12 cellular contexts compared by ENCODE assay signal in genomic region chr12:124715121-124715990, GRCh38.
DNase-seq lines count a peak whose midpoint lies in the region; ATAC-seq, FAIRE-seq and TF ChIP-seq lines count a peak whose summit lies in the region.
"Had no signal": no experiment of that assay in that cellular context is flagged by ENCODE, and none has a peak within 500 bp of the region (broad histone marks: within the 10 kb centered on the region; RNA-seq: fewer than 3 reads in every experiment).

No MANE protein-coding gene starts in this region.

- DNase-seq in SJSA1 (ENCODE audit: low read depth in 1 of 2, low spot score in 2 of 2) (no peak), keratinocyte (ENCODE audit: low read depth, low spot score) (no peak), mesothelial cell of epicardium (ENCODE audit: low spot score in 2 of 2, unreplicated experiment in 2 of 2) (no peak)
- DNase-seq in stimulated activated CD4-positive, alpha-beta T cell treated with anti-CD3 and anti-CD28 coated beads, Interleukin-12 subunit alpha, Interleukin-12 subunit beta, amount 100 ng/mL, for 4 hours = no peak
- DNase-seq: activated CD8-positive, alpha-beta memory T cell treated with anti-CD3 and anti-CD28 coated beads, Interleukin-2, amount 10 ng/mL, durations not matched to agents 7 days and 5 days; CD4-positive, alpha-beta memory T cell; occipital lobe had no signal

- H3K4me2 ChIP-seq in BLaER1 = peak overlapping the region; percentile 79
- H3K4me2 ChIP-seq in keratinocyte (ENCODE audit: control insufficient read depth, extremely low read depth, insufficient read depth, low read depth, low read length) = peak overlapping the region; percentile 6

- ATAC-seq in GM21381 (IDR thresholded peaks at IDR 0.05; ENCODE audit: unreplicated experiment) (no peak), GM21619 (IDR thresholded peaks at IDR 0.05; ENCODE audit: unreplicated experiment) (no peak)
- ATAC-seq: activated CD8-positive, alpha-beta memory T cell treated with anti-CD3 and anti-CD28 coated beads, Interleukin-2, amount 10 ng/mL, durations not matched to agents 7 days and 5 days had no signal

- WGBS in HUES64 = 71% methylated on average over 15 of the region's 15 CpGs

- H3K36me3 Mint-ChIP-seq in mesothelial cell of epicardium = no peaks in the 10 kb centered on the region
- H3K36me3 Mint-ChIP-seq: activated CD8-positive, alpha-beta memory T cell treated with anti-CD3 and anti-CD28 coated beads, Interleukin-2, amount 10 ng/mL, durations not matched to agents 7 days and 5 days; CD4-positive, alpha-beta memory T cell had no signal

- FAIRE-seq in keratinocyte (lab: Jason Lieb, UNC) = peak; percentile 13
- FAIRE-seq: GM18507 had no signal

- H3K9ac ChIP-seq in BLaER1 = 0 out of 2 replicates have a peak overlapping the region, but pooled peaks have one; percentile 5
- 0 out of 2 replicates have a peak overlapping the region, but pooled peaks have one; percentile 6 for H3K9ac ChIP-seq in HUES64 (ENCODE audit: low read depth, low read length)
- H3K9ac ChIP-seq in keratinocyte (ENCODE audit: control insufficient read depth, extremely low read depth, insufficient read depth, low read length) = peak overlapping the region; percentile 34

- H3K4me3 ChIP-seq in BLaER1 (no peak overlapping the region), HUES64 (ENCODE audit: low read length) (no peak overlapping the region), SJSA1 (no peak overlapping the region), keratinocyte (ENCODE audit: control insufficient read depth in 2 of 3, extremely low read depth in 1 of 3, insufficient read depth in 2 of 3, low read depth in 1 of 3, low read length in 3 of 3) (no peak overlapping the region)

- H3K9me3 ChIP-seq in BLaER1 (no peaks in the 10 kb centered on the region), HUES64 (ENCODE audit: insufficient read depth, low read depth, low read length) (no peaks in the 10 kb centered on the region), SJSA1 (replicated peaks) (no peaks in the 10 kb centered on the region), keratinocyte (ENCODE audit: control insufficient read depth, low read depth, low read length) (no peaks in the 10 kb centered on the region)

- H3K36me3 ChIP-seq in BLaER1 (no peaks in the 10 kb centered on the region), HUES64 (ENCODE audit: insufficient read depth, low read length) (no peaks in the 10 kb centered on the region), SJSA1 (no peaks in the 10 kb centered on the region), keratinocyte (ENCODE audit: control insufficient read depth in 2 of 2, extremely low read depth in 1 of 2, insufficient read depth in 2 of 2, low read length in 2 of 2) (no peaks in the 10 kb centered on the region)

- H3K9me3 Mint-ChIP-seq in mesothelial cell of epicardium = no peaks in the 10 kb centered on the region
- H3K9me3 Mint-ChIP-seq: CD4-positive, alpha-beta memory T cell had no signal

- peaks cover 26% of the 10 kb centered on the region for H3K4me1 Mint-ChIP-seq in mesothelial cell of epicardium

- H3K4me1 ChIP-seq in BLaER1 (peaks cover 51% of the 10 kb centered on the region), HUES64 (ENCODE audit: insufficient read depth, low read length) (peaks cover 8% of the 10 kb centered on the region), SJSA1 (replicated peaks) (peaks cover 41% of the 10 kb centered on the region), keratinocyte (ENCODE audit: control insufficient read depth, extremely low read depth, insufficient read depth, low read length) (peaks cover 27% of the 10 kb centered on the region)

- H3K4me3 Mint-ChIP-seq in mesothelial cell of epicardium = no peak overlapping the region
- H3K4me3 Mint-ChIP-seq: activated CD8-positive, alpha-beta memory T cell treated with anti-CD3 and anti-CD28 coated beads, Interleukin-2, amount 10 ng/mL, durations not matched to agents 7 days and 5 days had no signal

- peaks cover 2% of the 10 kb centered on the region for H3K27me3 Mint-ChIP-seq in mesothelial cell of epicardium (ENCODE audit: low read depth)
- H3K27me3 Mint-ChIP-seq: CD4-positive, alpha-beta memory T cell had no signal

- H3K27ac ChIP-seq in BLaER1 = peak overlapping the region; percentile 78
- no peak overlapping the region for H3K27ac ChIP-seq in HUES64 (ENCODE audit: low read depth, low read length)
- peak overlapping the region; percentile 10; the same call in 1 of the 2 replicates for H3K27ac ChIP-seq in SJSA1
- peak overlapping the region; percentile 2 for H3K27ac ChIP-seq in keratinocyte (ENCODE audit: control insufficient read depth, insufficient read depth, low read length)

- H3K9me1 ChIP-seq in keratinocyte (ENCODE audit: control insufficient read depth, extremely low read depth, insufficient read depth, low read length) = no peaks in the 10 kb centered on the region

- no peaks in the 10 kb centered on the region for H4K20me1 ChIP-seq in BLaER1
- no peaks in the 10 kb centered on the region for H4K20me1 ChIP-seq in keratinocyte (ENCODE audit: control insufficient read depth, extremely low read depth, insufficient read depth, low read length)

- peak overlapping the region; percentile 64 for H2AFZ ChIP-seq in keratinocyte (ENCODE audit: control insufficient read depth, low read length)

- H3K27ac Mint-ChIP-seq in mesothelial cell of epicardium = no peak overlapping the region
- H3K27ac Mint-ChIP-seq: activated CD8-positive, alpha-beta memory T cell treated with anti-CD3 and anti-CD28 coated beads, Interleukin-2, amount 10 ng/mL, durations not matched to agents 7 days and 5 days had no signal

- TF ChIP-seq CTCF in keratinocyte (optimal IDR thresholded peaks at IDR 0.05 in 1 of 3, IDR thresholded peaks at IDR 0.05 in 1 of 3, conservative IDR thresholded peaks at IDR 0.05 in 1 of 3; ENCODE audit: extremely low read depth in 1 of 3, insufficient read depth in 2 of 3, low read length in 3 of 3) (no peak), mesothelial cell of epicardium (IDR thresholded peaks at IDR 0.05; ENCODE audit: unreplicated experiment) (no peak)

- dilution Hi-C loops in keratinocyte (cut with MboI; ENCODE audit: extremely low pct_ligation_motif_present, low sequenced_read_pairs) = no loop called here

- no peaks in the 10 kb centered on the region for H3K79me2 ChIP-seq in keratinocyte (ENCODE audit: control insufficient read depth, insufficient read depth, low read length)

- no peaks in the 10 kb centered on the region for H3K27me3 ChIP-seq in BLaER1
- no peaks in the 10 kb centered on the region for H3K27me3 ChIP-seq in HUES64 (ENCODE audit: insufficient read depth, low read length)
- no peaks in the 10 kb centered on the region for H3K27me3 ChIP-seq in SJSA1 (replicated peaks)
- H3K27me3 ChIP-seq in keratinocyte (ENCODE audit: control insufficient read depth, extremely low read depth, insufficient read depth, low read length) = no peaks in the 10 kb centered on the region
